Comparison of ENCODE assay signal across 8 cellular contexts in genomic region chr1:15352122-15352957, GRCh38. TPM values are rescaled to one million over a fixed set of nuclear protein-coding genes. Genes with fewer than 3 reads are reported as not detected.
DNase-seq lines count a peak whose midpoint lies in the region; ATAC-seq and TF ChIP-seq lines count a peak whose summit lies in the region.

No MANE protein-coding gene starts in this region.

- H2AFZ ChIP-seq in fibroblast of lung (ENCODE audit: low read length) = no peak overlapping the region

- no peak overlapping the region for H3K9ac ChIP-seq in fibroblast of lung (ENCODE audit: insufficient read depth, low read length)

- no peaks in the 10 kb centered on the region for H3K79me2 ChIP-seq in fibroblast of lung (ENCODE audit: control insufficient read depth, insufficient read depth, low read length)

- TF ChIP-seq CTCF in AG10803 (conservative IDR thresholded peaks at IDR 0.05; ENCODE audit: low read length) = no peak
- TF ChIP-seq CTCF in fibroblast of lung (conservative IDR thresholded peaks at IDR 0.05 in 1 of 2, IDR thresholded peaks at IDR 0.05 in 1 of 2; ENCODE audit: low read depth in 1 of 2, low read length in 2 of 2) = no peak
- no peak for TF ChIP-seq CTCF in BE2C (IDR thresholded peaks at IDR 0.05; ENCODE audit: low read depth, low read length)

- TF ChIP-seq EP300 in Ishikawa (IDR thresholded peaks at IDR 0.05; ENCODE audit: borderline replicate concordance) = peak; percentile 82; the same call in 1 of the 2 replicates

- H4K20me1 ChIP-seq in fibroblast of lung (ENCODE audit: control insufficient read depth, extremely low read depth, insufficient read depth, low read length) = no peaks in the 10 kb centered on the region

- no peak overlapping the region for H3K27ac ChIP-seq in fibroblast of lung (ENCODE audit: insufficient read depth, low read length)

- H3K4me2 ChIP-seq in fibroblast of lung (ENCODE audit: extremely low read depth, insufficient read depth, low read length) = no peak overlapping the region

- no peaks in the 10 kb centered on the region for H3K9me3 ChIP-seq in fibroblast of lung (ENCODE audit: control insufficient read depth, insufficient read depth, low read depth, low read length)
- H3K9me3 ChIP-seq in BE2C = no peaks in the 10 kb centered on the region

- H3K36me3 ChIP-seq in fibroblast of lung (ENCODE audit: control insufficient read depth, insufficient read depth, low read length) (no peaks in the 10 kb centered on the region), BE2C (no peaks in the 10 kb centered on the region)

- H3K4me3 ChIP-seq in AG10803 (ENCODE audit: low read length) = no peak overlapping the region
- no peak overlapping the region for H3K4me3 ChIP-seq in fibroblast of lung (replicated peaks in 1 of 4; ENCODE audit: control extremely low read depth in 1 of 4, insufficient read depth in 1 of 4, low read depth in 3 of 4, low read length in 4 of 4)
- no peak overlapping the region for H3K4me3 ChIP-seq in BE2C (ENCODE audit: low read depth, low read length)

- no peak for TF ChIP-seq RAD21 in Ishikawa (IDR thresholded peaks at IDR 0.05; ENCODE audit: low read depth)

- H3K4me1 ChIP-seq in fibroblast of lung (ENCODE audit: control insufficient read depth, extremely low read depth, insufficient read depth, low read length) (peaks cover 17% of the 10 kb centered on the region), BE2C (no peaks in the 10 kb centered on the region)

- H3K27me3 ChIP-seq in fibroblast of lung (ENCODE audit: control insufficient read depth, insufficient read depth, low read length) = no peaks in the 10 kb centered on the region
- no peaks in the 10 kb centered on the region for H3K27me3 ChIP-seq in BE2C

- no peak for ATAC-seq in HG02642 (IDR thresholded peaks at IDR 0.05; ENCODE audit: poor library complexity, unreplicated experiment)

- DNase-seq in AG10803 (ENCODE audit: low read depth) = peak; percentile 84
- peak; percentile 60 for DNase-seq in activated CD4-positive, alpha-beta T cell treated with anti-CD3 and anti-CD28 coated beads for 48 hours
- DNase-seq in fibroblast of lung (ENCODE audit: low read depth in 2 of 2) = peak; percentile 54 to 82
- peak in 2 of 3 experiments; percentile 2 to 14 for DNase-seq in stimulated activated CD4-positive, alpha-beta T cell treated with anti-CD3 and anti-CD28 coated beads, TNF-alpha, amount 100 ng/mL, for 4 hours (ENCODE audit: low read depth in 3 of 3)
- no peak for DNase-seq in BE2C
- DNase-seq in GM19238 (ENCODE audit: insufficient read length, low spot score) = no peak

TF ChIP-seq in Ishikawa, 13 proteins besides CTCF, POLR2A, EP300 and RAD21:
- TF ChIP-seq TEAD4 (IDR thresholded peaks at IDR 0.05) = peak; percentile 90
- no peak for TF ChIP-seq EGR1 (IDR thresholded peaks at IDR 0.05)
- TF ChIP-seq YY1 (IDR thresholded peaks at IDR 0.05; ENCODE audit: low read depth) = peak; percentile 76
- no peak for TF ChIP-seq REST (IDR thresholded peaks at IDR 0.05; ENCODE audit: low read depth)
- TF ChIP-seq NFIC (IDR thresholded peaks at IDR 0.05) = peak; percentile 87
- TF ChIP-seq USF1 (IDR thresholded peaks at IDR 0.05) = peak; percentile 90
- peak; percentile 90 for TF ChIP-seq MAX (IDR thresholded peaks at IDR 0.05)
- peak; percentile 41; the same call in 1 of the 2 replicates for TF ChIP-seq FOXM1 (IDR thresholded peaks at IDR 0.05; ENCODE audit: borderline replicate concordance, low read depth)
- peak; percentile 75 for TF ChIP-seq TCF12 (IDR thresholded peaks at IDR 0.05; ENCODE audit: low read depth)
- no peak for TF ChIP-seq CEBPB (IDR thresholded peaks at IDR 0.05)

RNA-seq across cellular contexts. Expression of gene EFHD2, which starts 57.3 kb away (rescaled TPM):
- 14.1 and 14.9 TPM in 2 replicates for total RNA-seq in fibroblast of lung
- 23.5 and 33.7 TPM in 2 replicates for polyA plus RNA-seq in fibroblast of lung
- polyA plus RNA-seq in fibroblast of lung (2012) = 34.1 and 51.5 TPM in 2 replicates
- polyA minus RNA-seq in fibroblast of lung (ENCODE audit: low replicate concordance) = 11.6 and 16.3 TPM in 2 replicates
- polyA plus RNA-seq in BE2C (2012; ENCODE audit: insufficient read depth, insufficient read length, low read depth) = 8.8 TPM

Comparison
In these comparisons a context has a peak if more than half of its experiments do, and no peak if none do; other contexts are left out.
1. DNase-seq: peak in AG10803 (single experiment), activated CD4-positive, alpha-beta T cell treated with anti-CD3 and anti-CD28 coated beads for 48 hours (single experiment), fibroblast of lung (2 of 2) and stimulated activated CD4-positive, alpha-beta T cell treated with anti-CD3 and anti-CD28 coated beads, TNF-alpha, amount 100 ng/mL, for 4 hours (2 of 3); none in BE2C (single experiment) and GM19238 (single experiment).